22 cellular contexts compared by ENCODE assay signal in the genomic region with DNA sequence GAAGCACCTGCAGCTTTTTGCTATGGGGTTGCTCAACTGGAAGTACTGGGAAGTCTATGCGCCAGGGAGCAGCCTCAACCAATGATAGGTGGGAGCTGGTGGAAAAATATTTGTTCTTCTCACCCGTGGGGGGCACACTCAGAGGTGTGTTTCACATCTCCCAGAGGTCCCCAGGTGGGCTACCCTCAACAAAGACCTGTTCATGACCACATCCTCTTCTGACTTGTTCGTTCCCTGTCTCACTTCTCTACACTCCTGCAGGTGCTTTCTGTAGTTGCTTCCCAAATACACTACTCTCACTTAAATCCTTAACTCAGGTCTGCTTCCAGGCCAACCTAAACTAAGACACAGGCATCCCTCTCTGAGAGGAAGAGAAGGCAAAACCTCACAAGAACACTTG. TPM values are rescaled to one million over a fixed set of nuclear protein-coding genes. Genes with fewer than 3 reads are reported as not detected.
"Had no signal": no experiment of that assay in that cellular context is flagged by ENCODE, and none has a peak within 500 bp of the region (broad histone marks: within the 10 kb centered on the region; RNA-seq: fewer than 3 reads in every experiment).

No MANE protein-coding gene starts in this region.

- DNase-seq: activated CD4-positive, alpha-beta T cell treated with anti-CD3 and anti-CD28 coated beads, Interleukin-2, amount 50 U/mL, for 4 hours; activated CD4-positive, CD25-positive, alpha-beta regulatory T cell treated with anti-CD3 and anti-CD28 coated beads, Interleukin-2, amount 50 U/mL, for 72 hours; activated gamma-delta T cell; activated naive CD8-positive, alpha-beta T cell treated with anti-CD3 and anti-CD28 coated beads for 36 hours; activated T-cell treated with anti-CD3 and anti-CD28 coated beads, Interleukin-2, amount 50 U/mL, for 4 hours; aorta; endodermal cell; left colon; mucosa of descending colon; sigmoid colon; stimulated activated CD4-positive, alpha-beta T cell treated with anti-CD3 and anti-CD28 coated beads, Interleukin-12 subunit alpha, Interleukin-12 subunit beta, amount 100 ng/mL, for 4 hours; tibial artery had no signal

- H3K36me3 Mint-ChIP-seq: activated naive CD8-positive, alpha-beta T cell treated with anti-CD3 and anti-CD28 coated beads for 36 hours; natural killer cell treated with Interleukin-12 subunit alpha and Interleukin-12 subunit beta and Interleukin-15 and Interleukin-18, amount 100 ng/mL, for 72 hours had no signal

- H3K27me3 Mint-ChIP-seq: activated naive CD8-positive, alpha-beta T cell treated with anti-CD3 and anti-CD28 coated beads for 36 hours had no signal

- H3K27me3 ChIP-seq: breast epithelium, sigmoid colon, vagina had no signal

- H3K27ac ChIP-seq: breast epithelium, sigmoid colon, tibial artery, vagina had no signal

- H3K4me3 Mint-ChIP-seq: activated naive CD8-positive, alpha-beta T cell treated with anti-CD3 and anti-CD28 coated beads for 36 hours; activated T-cell treated with anti-CD3 and anti-CD28 coated beads, Interleukin-2, amount 50 U/mL, for 4 hours; endodermal cell; natural killer cell treated with Interleukin-12 subunit alpha and Interleukin-12 subunit beta and Interleukin-15 and Interleukin-18, amount 100 ng/mL, for 72 hours; T-helper 2 cell treated with Interferon-gamma antibody and Interleukin-4, amounts not matched to agents 5 μg/mL and 100 μg/mL, for 36 hours had no signal

- H3K27ac Mint-ChIP-seq: activated naive CD8-positive, alpha-beta T cell treated with anti-CD3 and anti-CD28 coated beads for 36 hours; endodermal cell; natural killer cell treated with Interleukin-12 subunit alpha and Interleukin-12 subunit beta and Interleukin-15 and Interleukin-18, amount 100 ng/mL, for 72 hours; T-helper 2 cell treated with Interferon-gamma antibody and Interleukin-4, amounts not matched to agents 5 μg/mL and 100 μg/mL, for 36 hours had no signal

- H3K36me3 ChIP-seq: breast epithelium, sigmoid colon, tibial artery, vagina had no signal

- H3K9me3 ChIP-seq: breast epithelium, mucosa of descending colon, sigmoid colon, tibial artery, vagina had no signal

- H3K9me3 Mint-ChIP-seq: activated naive CD8-positive, alpha-beta T cell treated with anti-CD3 and anti-CD28 coated beads for 36 hours; activated T-cell treated with anti-CD3 and anti-CD28 coated beads, Interleukin-2, amount 50 U/mL, for 4 hours; endodermal cell; natural killer cell treated with Interleukin-12 subunit alpha and Interleukin-12 subunit beta and Interleukin-15 and Interleukin-18, amount 100 ng/mL, for 72 hours; T-helper 2 cell treated with Interferon-gamma antibody and Interleukin-4, amounts not matched to agents 5 μg/mL and 100 μg/mL, for 36 hours had no signal

- ATAC-seq: activated T-cell treated with anti-CD3 and anti-CD28 coated beads, Interleukin-2, amount 50 U/mL, for 4 hours; left colon; mucosa of descending colon; natural killer cell treated with Interleukin-12 subunit alpha and Interleukin-12 subunit beta and Interleukin-15 and Interleukin-18, amount 100 ng/mL, for 72 hours had no signal

- H3K4me3 ChIP-seq: breast epithelium, lung, mucosa of descending colon, sigmoid colon, tibial artery, vagina had no signal

- H3K4me1 ChIP-seq: breast epithelium, sigmoid colon had no signal

RNA-seq across cellular contexts. Expression of gene CAMP, which starts 3.7 kb away (rescaled TPM):
- total RNA-seq: activated naive CD8-positive, alpha-beta T cell treated with anti-CD3 and anti-CD28 coated beads for 36 hours; activated T-cell treated with anti-CD3 and anti-CD28 coated beads, Interleukin-2, amount 50 U/mL, for 4 hours; chondrocyte; dermis microvascular lymphatic vessel endothelial cell; endodermal cell; glomerular endothelial cell; mucosa of descending colon; natural killer cell treated with Interleukin-12 subunit alpha and Interleukin-12 subunit beta and Interleukin-15 and Interleukin-18, amount 100 ng/mL, for 72 hours; osteocyte; pulmonary artery endothelial cell; vagina had no signal
